In genomic region chr19:11573324-11573723, GRCh38 we compare ENCODE assay signal across 1 cellular context.
TF ChIP-seq lines count a peak whose summit lies in the region.

No MANE protein-coding gene starts in this region.

TF ChIP-seq in GM12878, 131 proteins besides CTCF, POLR2A, EP300 and RAD21:
- TF ChIP-seq RUNX3 (IDR thresholded peaks at IDR 0.05; ENCODE audit: low read length): peak; percentile 32; the same call in 1 of the 2 replicates
- 0 out of 2 replicates have a peak, but pooled peaks have one; percentile 26 for TF ChIP-seq NR2F1 (conservative IDR thresholded peaks at IDR 0.05)
TF ChIP-seq in GM12878: peak in this region for 2; not testable (repeated sequence) for 129.
